ENCODE assay signal across 8 cellular contexts in genomic region chr20:5529331-5530142, GRCh38.
DNase-seq lines count a peak whose midpoint lies in the region; ATAC-seq and TF ChIP-seq lines count a peak whose summit lies in the region.

No MANE protein-coding gene starts in this region.

- H3K36me3 ChIP-seq in SU-DHL-6 (ENCODE audit: low read length) = no peaks in the 10 kb centered on the region
- H3K36me3 ChIP-seq in prostate gland = no peaks in the 10 kb centered on the region

- TF ChIP-seq POLR2A in prostate gland (IDR thresholded peaks at IDR 0.05) = no peak

- no peaks in the 10 kb centered on the region for H3K27me3 Mint-ChIP-seq in activated naive CD8-positive, alpha-beta T cell

- no peak overlapping the region for H2AFZ ChIP-seq in SU-DHL-6 (ENCODE audit: low read depth, low read length, severe bottlenecking)

- peak; percentile 82 for ATAC-seq in HG02759 (IDR thresholded peaks at IDR 0.05; ENCODE audit: unreplicated experiment)

- peak overlapping the region; percentile 38 for H3K4me2 ChIP-seq in SU-DHL-6 (ENCODE audit: low read depth, low read length, poor library complexity, severe bottlenecking)

- H4K20me1 ChIP-seq in SU-DHL-6 (ENCODE audit: low read depth, low read length) = no peaks in the 10 kb centered on the region

- peaks cover 14% of the 10 kb centered on the region for H3K4me1 Mint-ChIP-seq in activated naive CD8-positive, alpha-beta T cell (ENCODE audit: low read depth)

- H3K4me3 ChIP-seq in SU-DHL-6 (ENCODE audit: insufficient read depth, low read length, poor library complexity, severe bottlenecking) = no peak overlapping the region
- H3K4me3 ChIP-seq in prostate gland = no peak overlapping the region

- peak; percentile 93 for TF ChIP-seq CTCF in GM12872 (IDR thresholded peaks at IDR 0.05; ENCODE audit: insufficient read depth, low read depth, low read length)
- TF ChIP-seq CTCF in SU-DHL-6 (IDR thresholded peaks at IDR 0.05; ENCODE audit: insufficient read depth, low read length, poor library complexity, severe bottlenecking) = peak; percentile 94
- TF ChIP-seq CTCF in prostate gland (IDR thresholded peaks at IDR 0.05) = peak; percentile 46 to 76 (median 56)

- peak overlapping the region; percentile 67 for H3K27ac Mint-ChIP-seq in activated naive CD8-positive, alpha-beta T cell

- no peaks in the 10 kb centered on the region for H3K9me2 ChIP-seq in SU-DHL-6 (replicated peaks; ENCODE audit: insufficient read depth, low read length)

- no peak overlapping the region for H3K9ac ChIP-seq in SU-DHL-6 (ENCODE audit: low read length)

- H3K36me3 Mint-ChIP-seq in activated naive CD8-positive, alpha-beta T cell = no peaks in the 10 kb centered on the region

- intact Hi-C loops in cardiac septum (cut with DNase I) = loop anchor here (1.0 to 10.0 kb wide), 3 partner anchors 259 to 547 kb away; no protein-coding TSS in a partner anchor
- intact Hi-C loops in prostate gland (cut with DNase I) = loop anchor here (2.0 to 5.0 kb wide), 2 partner anchors 258 to 547 kb away; no protein-coding TSS in a partner anchor

- 20% methylated on average over 27 of the region's 27 CpGs for WGBS in prostate gland

- H3K9me3 ChIP-seq in SU-DHL-6 (ENCODE audit: insufficient read depth, low read length) (no peaks in the 10 kb centered on the region), prostate gland (no peaks in the 10 kb centered on the region)

- H3K9me3 Mint-ChIP-seq in activated naive CD8-positive, alpha-beta T cell (ENCODE audit: low read depth) = no peaks in the 10 kb centered on the region

- H3K27ac ChIP-seq in SU-DHL-6 (ENCODE audit: low read depth, low read length) (0 out of 2 replicates have a peak overlapping the region, but pooled peaks have one; percentile 6), prostate gland (no peak overlapping the region)

- no peaks in the 10 kb centered on the region for H3K79me2 ChIP-seq in SU-DHL-6 (ENCODE audit: insufficient read depth, low read length)

- peak overlapping the region; percentile 15 for H3K4me3 Mint-ChIP-seq in activated naive CD8-positive, alpha-beta T cell

- no peaks in the 10 kb centered on the region for H3K4me1 ChIP-seq in prostate gland (replicated peaks)

- H3F3A ChIP-seq in SU-DHL-6 (ENCODE audit: insufficient read depth) = no peaks in the 10 kb centered on the region

- DNase-seq in NCI-H1436 (lab: John Stamatoyannopoulos, UW) = peak; percentile 79
- DNase-seq in cardiac septum (ENCODE audit: low spot score) = peak; percentile 93
- DNase-seq in prostate gland (ENCODE audit: low spot score) = peak; percentile 76
- DNase-seq in ureter (ENCODE audit: low spot score) = peak; percentile 86

- H3K27me3 ChIP-seq in SU-DHL-6 (ENCODE audit: low read length) (no peaks in the 10 kb centered on the region), prostate gland (replicated peaks; ENCODE audit: insufficient read depth) (no peaks in the 10 kb centered on the region)
